In genomic region chr6:110398778-110399177, GRCh38 we compare ENCODE assay signal across 13 cellular contexts. TPM values are rescaled to one million over a fixed set of nuclear protein-coding genes. Genes with fewer than 3 reads are reported as not detected.
A peak's percentile ranks its signal among the peaks of the same experiment; 100 is the strongest.
DNase-seq lines count a peak whose midpoint lies in the region; ATAC-seq and TF ChIP-seq lines count a peak whose summit lies in the region.
"Had no signal": no experiment of that assay in that cellular context is flagged by ENCODE, and none has a peak within 500 bp of the region (broad histone marks: within the 10 kb centered on the region; RNA-seq: fewer than 3 reads in every experiment).

No MANE protein-coding gene starts in this region.

- H3K79me2 ChIP-seq in GM23248 (ENCODE audit: insufficient read depth), result no peaks in the 10 kb centered on the region

- H3K4me3 ChIP-seq in GM23248, result no peak overlapping the region
- no peak overlapping the region for H3K4me3 ChIP-seq in NB4 (ENCODE audit: low read depth, low read length)

- WGBS in GM23248 (ENCODE audit: low coverage in 1 of 2, low lambda C conversion rate in 2 of 2, missing lambda C conversion rate in 2 of 2), 2 experiments, result 73 to 77% methylated on average over 4 of the region's 4 CpGs

- no peaks in the 10 kb centered on the region for H3F3A ChIP-seq in GM23248 (ENCODE audit: insufficient read depth)

- DNase-seq in GM23248, result peak; percentile 52
- peak; percentile 40 for DNase-seq in NB4 (ENCODE audit: low read depth)
- DNase-seq in dedifferentiated amniotic fluid mesenchymal stem cell (ENCODE audit: extremely low spot score), result peak; percentile 14
- no peak for DNase-seq in progenitor cell of endocrine pancreas (ENCODE audit: low spot score, unreplicated experiment)
- DNase-seq in NCI-H524 (lab: John Stamatoyannopoulos, UW), result no peak
- DNase-seq in kidney tubule cell (ENCODE audit: low spot score), result no peak
- DNase-seq in superior temporal gyrus (ENCODE audit: extremely low spot score), result no peak
- DNase-seq in CD4-positive, alpha-beta T cell, result no peak
- DNase-seq: activated CD4-positive, alpha-beta T cell treated with anti-CD3 and anti-CD28 coated beads, Interleukin-2, amount 10 ng/mL, durations not matched to agents 7 days and 5 days; activated gamma-delta T cell; cerebellar nuclear complex; NCI-H146 had no signal

- no peaks in the 10 kb centered on the region for H4K20me1 ChIP-seq in GM23248 (ENCODE audit: insufficient read depth)

- no peaks in the 10 kb centered on the region for H3K36me3 ChIP-seq in GM23248 (ENCODE audit: low read depth)
- H3K36me3 ChIP-seq: sigmoid colon had no signal

- peak overlapping the region; percentile 6; the same call in 1 of the 2 replicates for H2AFZ ChIP-seq in GM23248

- no peak for TF ChIP-seq POLR2A in NB4 (IDR thresholded peaks at IDR 0.05; ENCODE audit: extremely low read depth, insufficient read length)

- H3K4me2 ChIP-seq in GM23248 (ENCODE audit: unreplicated experiment), result no peak overlapping the region

- CTCF ChIA-PET in CD4-positive, alpha-beta T cell (lab: Charles Lee), result no interaction called here

- peak overlapping the region; percentile 30 for H3K27ac Mint-ChIP-seq in progenitor cell of endocrine pancreas
- no peak overlapping the region for H3K27ac Mint-ChIP-seq in CD4-positive, alpha-beta T cell
- H3K27ac Mint-ChIP-seq: activated CD4-positive, alpha-beta T cell treated with anti-CD3 and anti-CD28 coated beads, Interleukin-2, amount 10 ng/mL, durations not matched to agents 7 days and 5 days had no signal

- H3K4me3 Mint-ChIP-seq in progenitor cell of endocrine pancreas (ENCODE audit: low read depth), result no peak overlapping the region
- H3K4me3 Mint-ChIP-seq in CD4-positive, alpha-beta T cell, result no peak overlapping the region
- H3K4me3 Mint-ChIP-seq: activated CD4-positive, alpha-beta T cell treated with anti-CD3 and anti-CD28 coated beads, Interleukin-2, amount 10 ng/mL, durations not matched to agents 7 days and 5 days had no signal

- no peak for TF ChIP-seq CTCF in NB4 (IDR thresholded peaks at IDR 0.05; ENCODE audit: low read depth, low read length)
- TF ChIP-seq CTCF in progenitor cell of endocrine pancreas (IDR thresholded peaks at IDR 0.05; ENCODE audit: unreplicated experiment), result no peak
- TF ChIP-seq CTCF in CD4-positive, alpha-beta T cell (IDR thresholded peaks at IDR 0.05), result no peak

- H3K9me3 ChIP-seq in GM23248 (ENCODE audit: low read depth), result no peaks in the 10 kb centered on the region
- no peaks in the 10 kb centered on the region for H3K9me3 ChIP-seq in CD4-positive, alpha-beta T cell (ENCODE audit: control insufficient read depth, low read length)
- H3K9me3 ChIP-seq: sigmoid colon had no signal

- no peaks in the 10 kb centered on the region for H3K27me3 Mint-ChIP-seq in progenitor cell of endocrine pancreas
- no peaks in the 10 kb centered on the region for H3K27me3 Mint-ChIP-seq in CD4-positive, alpha-beta T cell

- no peaks in the 10 kb centered on the region for H3K4me1 Mint-ChIP-seq in progenitor cell of endocrine pancreas (ENCODE audit: low read depth)
- H3K4me1 Mint-ChIP-seq in CD4-positive, alpha-beta T cell (ENCODE audit: low read depth), result no peaks in the 10 kb centered on the region

- no peaks in the 10 kb centered on the region for H3K27me3 ChIP-seq in GM23248 (replicated peaks; ENCODE audit: insufficient read depth)
- H3K27me3 ChIP-seq in CD4-positive, alpha-beta T cell (ENCODE audit: control insufficient read depth, insufficient read depth, low read length), result peaks cover 6% of the 10 kb centered on the region
- H3K27me3 ChIP-seq: sigmoid colon had no signal

- no peaks in the 10 kb centered on the region for H3K4me1 ChIP-seq in GM23248 (ENCODE audit: insufficient read depth)

- ATAC-seq in CD4-positive, alpha-beta T cell (ENCODE audit: poor library complexity), result no peak

- POLR2A ChIA-PET in CD4-positive, alpha-beta T cell (lab: Charles Lee), result interaction anchor here (0.6 kb wide), 1 partner anchor 13 kb away, joined by 5 read pairs; no protein-coding TSS in a partner anchor

- H3K27ac ChIP-seq in GM23248, result no peak overlapping the region
- H3K27ac ChIP-seq in CD4-positive, alpha-beta T cell (ENCODE audit: low read depth, low read length), result no peak overlapping the region

- intact Hi-C loops in CD4-positive, alpha-beta T cell (cut with DNase I, micrococcal nuclease), result no loop called here

- no peak overlapping the region for H3K9ac ChIP-seq in GM23248

- in situ Hi-C loops in GM23248 (cut with MboI), result loop anchor here (10.0 kb wide), 3 partner anchors 344 to 874 kb away; no protein-coding TSS in a partner anchor

- H3K36me3 Mint-ChIP-seq in progenitor cell of endocrine pancreas (ENCODE audit: insufficient read depth), result no peaks in the 10 kb centered on the region
- H3K36me3 Mint-ChIP-seq in CD4-positive, alpha-beta T cell (ENCODE audit: low read depth), result no peaks in the 10 kb centered on the region

- H3K9me2 ChIP-seq in GM23248 (ENCODE audit: insufficient read depth), result no peaks in the 10 kb centered on the region

- H3K9me3 Mint-ChIP-seq in progenitor cell of endocrine pancreas (ENCODE audit: low read depth), result no peaks in the 10 kb centered on the region
- no peaks in the 10 kb centered on the region for H3K9me3 Mint-ChIP-seq in CD4-positive, alpha-beta T cell
- H3K9me3 Mint-ChIP-seq: activated CD4-positive, alpha-beta T cell treated with anti-CD3 and anti-CD28 coated beads, Interleukin-2, amount 10 ng/mL, durations not matched to agents 7 days and 5 days had no signal

RNA-seq across cellular contexts. Expression of gene DDO, which starts 16.6 kb away (rescaled TPM):
- not detected in 2 replicates for total RNA-seq in GM23248 (2014; rRNA removed; shearing (Covaris generic))
- not detected in 2 replicates for polyA plus RNA-seq in GM23248 (2016; fragmentation: Nextera tagmentation; extraction: Ambion mirVana)
- total RNA-seq in progenitor cell of endocrine pancreas, result not detected in 2 replicates
- total RNA-seq in CD4-positive, alpha-beta T cell, result not detected
- total RNA-seq: activated CD4-positive, alpha-beta T cell treated with anti-CD3 and anti-CD28 coated beads, Interleukin-2, amount 10 ng/mL, durations not matched to agents 7 days and 5 days had no signal

RNA-seq across cellular contexts. Expression of gene METTL24, which starts 40.6 kb away (rescaled TPM):
- not detected in 2 replicates for total RNA-seq in GM23248 (2014; rRNA removed; shearing (Covaris generic))
- not detected in 2 replicates for polyA plus RNA-seq in GM23248 (2016; fragmentation: Nextera tagmentation; extraction: Ambion mirVana)
- 10.0 and 14.8 TPM in 2 replicates for total RNA-seq in progenitor cell of endocrine pancreas
- not detected for total RNA-seq in CD4-positive, alpha-beta T cell
- total RNA-seq: activated CD4-positive, alpha-beta T cell treated with anti-CD3 and anti-CD28 coated beads, Interleukin-2, amount 10 ng/mL, durations not matched to agents 7 days and 5 days had no signal

Comparison
In these comparisons a context has a peak if more than half of its experiments do, and no peak if none do; other contexts are left out.
1. DNase-seq: peak in GM23248 (single experiment), NB4 (single experiment) and dedifferentiated amniotic fluid mesenchymal stem cell (single experiment); none in progenitor cell of endocrine pancreas (single experiment), NCI-H524 (0 of 2), kidney tubule cell (single experiment), superior temporal gyrus (single experiment) and CD4-positive, alpha-beta T cell (0 of 10).